ENCODE assay signal across 2 cellular contexts in genomic region chr10:33332183-33333031, GRCh38.
TF ChIP-seq lines count a peak whose summit lies in the region.

No MANE protein-coding gene starts in this region.

TF ChIP-seq in IMR-90, 13 proteins besides CTCF, POLR2A, EP300 and RAD21:
- peak; percentile 64; the same call in 1 of the 2 replicates for TF ChIP-seq CEBPB (IDR thresholded peaks at IDR 0.05; ENCODE audit: low read depth, low read length)
- TF ChIP-seq USF2 (IDR thresholded peaks at IDR 0.05; ENCODE audit: low read depth, low read length): no peak

TF ChIP-seq in HepG2, 621 proteins besides CTCF, POLR2A, EP300 and RAD21:
- peak; percentile 25; the same call in 1 of the 2 replicates for TF ChIP-seq ARID5B (CRISPR knock-in tag; IDR thresholded peaks at IDR 0.05)
- peak; percentile 14; the same call in 1 of the 2 replicates for TF ChIP-seq HNF4A (CRISPR knock-in tag; IDR thresholded peaks at IDR 0.05)
- peak; percentile 41; the same call in 1 of the 2 replicates for TF ChIP-seq GATAD2A (CRISPR knock-in tag; IDR thresholded peaks at IDR 0.05)
- TF ChIP-seq BCL6 (CRISPR knock-in tag; IDR thresholded peaks at IDR 0.05): peak; percentile 13; the same call in 1 of the 2 replicates
- no peak for TF ChIP-seq ATRX (CRISPR knock-in tag; IDR thresholded peaks at IDR 0.05; ENCODE audit: borderline replicate concordance)
- peak; percentile 10; the same call in 1 of the 2 replicates for TF ChIP-seq CEBPG (CRISPR knock-in tag; IDR thresholded peaks at IDR 0.05)
- no peak for TF ChIP-seq KDM1A (CRISPR knock-in tag; IDR thresholded peaks at IDR 0.05)
- TF ChIP-seq GFI1 (CRISPR knock-in tag; IDR thresholded peaks at IDR 0.05; ENCODE audit: borderline replicate concordance): 0 out of 2 replicates have a peak, but pooled peaks have one; percentile 67
